In genomic region chr15:63080638-63081250, GRCh38 we compare ENCODE assay signal across 3 cellular contexts.
TF ChIP-seq lines count a peak whose summit lies in the region.

No MANE protein-coding gene starts in this region.

TF ChIP-seq in SK-N-SH treated with all-trans-retinoic acid at 6 μM for 48 hours, 23 proteins besides CTCF, POLR2A, EP300 and RAD21:
- TF ChIP-seq RARB (CRISPR knock-in tag; IDR thresholded peaks at IDR 0.05) (no peak), ESRRG (CRISPR knock-in tag; IDR thresholded peaks at IDR 0.05) (no peak), OSR1 (CRISPR knock-in tag; IDR thresholded peaks at IDR 0.05) (no peak), BACH2 (CRISPR knock-in tag; IDR thresholded peaks at IDR 0.05; ENCODE audit: borderline replicate concordance) (no peak), ZNF8 (CRISPR knock-in tag; IDR thresholded peaks at IDR 0.05) (no peak), SNAI2 (CRISPR knock-in tag; IDR thresholded peaks at IDR 0.05) (no peak), ZFP30 (CRISPR knock-in tag; IDR thresholded peaks at IDR 0.05) (no peak), ARNTL (CRISPR knock-in tag; IDR thresholded peaks at IDR 0.05; ENCODE audit: borderline replicate concordance, low read depth) (no peak), ZNF565 (CRISPR knock-in tag; conservative IDR thresholded peaks at IDR 0.05; ENCODE audit: low read depth) (no peak), ZFP3 (CRISPR knock-in tag; IDR thresholded peaks at IDR 0.05) (no peak), CSRNP3 (CRISPR knock-in tag; IDR thresholded peaks at IDR 0.05) (no peak), TCF4 (CRISPR knock-in tag; IDR thresholded peaks at IDR 0.05; ENCODE audit: borderline replicate concordance) (no peak)
- TF ChIP-seq, protein P1, sequence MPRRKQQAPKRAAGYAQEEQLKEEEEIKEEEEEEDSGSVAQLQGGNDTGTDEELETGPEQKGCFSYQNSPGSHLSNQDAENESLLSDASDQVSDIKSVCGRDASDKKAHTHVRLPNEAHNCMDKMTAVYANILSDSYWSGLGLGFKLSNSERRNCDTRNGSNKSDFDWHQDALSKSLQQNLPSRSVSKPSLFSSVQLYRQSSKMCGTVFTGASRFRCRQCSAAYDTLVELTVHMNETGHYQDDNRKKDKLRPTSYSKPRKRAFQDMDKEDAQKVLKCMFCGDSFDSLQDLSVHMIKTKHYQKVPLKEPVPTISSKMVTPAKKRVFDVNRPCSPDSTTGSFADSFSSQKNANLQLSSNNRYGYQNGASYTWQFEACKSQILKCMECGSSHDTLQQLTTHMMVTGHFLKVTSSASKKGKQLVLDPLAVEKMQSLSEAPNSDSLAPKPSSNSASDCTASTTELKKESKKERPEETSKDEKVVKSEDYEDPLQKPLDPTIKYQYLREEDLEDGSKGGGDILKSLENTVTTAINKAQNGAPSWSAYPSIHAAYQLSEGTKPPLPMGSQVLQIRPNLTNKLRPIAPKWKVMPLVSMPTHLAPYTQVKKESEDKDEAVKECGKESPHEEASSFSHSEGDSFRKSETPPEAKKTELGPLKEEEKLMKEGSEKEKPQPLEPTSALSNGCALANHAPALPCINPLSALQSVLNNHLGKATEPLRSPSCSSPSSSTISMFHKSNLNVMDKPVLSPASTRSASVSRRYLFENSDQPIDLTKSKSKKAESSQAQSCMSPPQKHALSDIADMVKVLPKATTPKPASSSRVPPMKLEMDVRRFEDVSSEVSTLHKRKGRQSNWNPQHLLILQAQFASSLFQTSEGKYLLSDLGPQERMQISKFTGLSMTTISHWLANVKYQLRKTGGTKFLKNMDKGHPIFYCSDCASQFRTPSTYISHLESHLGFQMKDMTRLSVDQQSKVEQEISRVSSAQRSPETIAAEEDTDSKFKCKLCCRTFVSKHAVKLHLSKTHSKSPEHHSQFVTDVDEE (CRISPR knock-in tag; IDR thresholded peaks at IDR 0.05), result no peak

TF ChIP-seq in SK-N-SH, 30 proteins besides CTCF, POLR2A, EP300 and RAD21:
- TF ChIP-seq NRF1 (IDR thresholded peaks at IDR 0.05; ENCODE audit: low read depth, low read length) (no peak), FOXM1 (IDR thresholded peaks at IDR 0.05; ENCODE audit: low read depth) (no peak)

TF ChIP-seq in WTC11, 78 proteins besides CTCF, POLR2A, EP300 and RAD21:
- TF ChIP-seq, protein P2, sequence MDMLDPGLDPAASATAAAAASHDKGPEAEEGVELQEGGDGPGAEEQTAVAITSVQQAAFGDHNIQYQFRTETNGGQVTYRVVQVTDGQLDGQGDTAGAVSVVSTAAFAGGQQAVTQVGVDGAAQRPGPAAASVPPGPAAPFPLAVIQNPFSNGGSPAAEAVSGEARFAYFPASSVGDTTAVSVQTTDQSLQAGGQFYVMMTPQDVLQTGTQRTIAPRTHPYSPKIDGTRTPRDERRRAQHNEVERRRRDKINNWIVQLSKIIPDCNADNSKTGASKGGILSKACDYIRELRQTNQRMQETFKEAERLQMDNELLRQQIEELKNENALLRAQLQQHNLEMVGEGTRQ (CRISPR knock-in tag; IDR thresholded peaks at IDR 0.05), result no peak
- TF ChIP-seq, protein P3, sequence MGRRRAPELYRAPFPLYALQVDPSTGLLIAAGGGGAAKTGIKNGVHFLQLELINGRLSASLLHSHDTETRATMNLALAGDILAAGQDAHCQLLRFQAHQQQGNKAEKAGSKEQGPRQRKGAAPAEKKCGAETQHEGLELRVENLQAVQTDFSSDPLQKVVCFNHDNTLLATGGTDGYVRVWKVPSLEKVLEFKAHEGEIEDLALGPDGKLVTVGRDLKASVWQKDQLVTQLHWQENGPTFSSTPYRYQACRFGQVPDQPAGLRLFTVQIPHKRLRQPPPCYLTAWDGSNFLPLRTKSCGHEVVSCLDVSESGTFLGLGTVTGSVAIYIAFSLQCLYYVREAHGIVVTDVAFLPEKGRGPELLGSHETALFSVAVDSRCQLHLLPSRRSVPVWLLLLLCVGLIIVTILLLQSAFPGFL (CRISPR knock-in tag; IDR thresholded peaks at IDR 0.05; ENCODE audit: borderline replicate concordance), result no peak
- TF ChIP-seq ARID4B (CRISPR knock-in tag; IDR thresholded peaks at IDR 0.05; ENCODE audit: borderline replicate concordance) (no peak), MYBL2 (CRISPR knock-in tag; IDR thresholded peaks at IDR 0.05) (no peak), ATF6 (CRISPR knock-in tag; IDR thresholded peaks at IDR 0.05) (no peak), ZNF138 (CRISPR knock-in tag; conservative IDR thresholded peaks at IDR 0.05) (no peak)
